In the genomic region with DNA sequence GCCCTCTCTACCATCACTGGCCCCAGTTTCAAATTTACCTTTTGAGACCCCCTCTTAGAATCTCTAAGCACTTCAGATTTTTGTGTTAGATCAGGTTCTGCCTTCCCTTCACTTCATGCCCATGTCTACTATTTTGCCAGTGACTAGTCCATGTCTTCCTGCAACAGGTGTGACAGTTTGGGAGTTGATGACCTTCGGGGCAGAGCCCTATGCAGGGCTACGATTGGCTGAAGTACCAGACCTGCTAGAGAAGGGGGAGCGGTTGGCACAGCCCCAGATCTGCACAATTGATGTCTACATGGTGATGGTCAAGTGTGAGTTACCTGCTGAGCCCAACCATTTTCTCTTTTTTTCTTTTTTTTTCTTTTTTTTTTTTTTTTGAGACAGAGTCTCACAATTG, we compare ENCODE assay signal across 21 cellular contexts. TPM values are rescaled to one million over a fixed set of nuclear protein-coding genes. Genes with fewer than 3 reads are reported as not detected.
"Had no signal": no experiment of that assay in that cellular context is flagged by ENCODE, and none has a peak within 500 bp of the region (broad histone marks: within the 10 kb centered on the region; RNA-seq: fewer than 3 reads in every experiment).

No MANE protein-coding gene starts in this region.

- ATAC-seq: Panc1, PC-3, SK-N-SH treated with all-trans-retinoic acid at 6 μM for 48 hours had no signal

- DNase-seq: KBM-7; MV-4-11; NCI-H1048; NCI-H1105; NCI-H1436 treated with DMSO at 0.1 percent for 48 hours; NCI-H1694; NCI-H187 treated with DMSO at 0.1 percent for 48 hours; NCI-H2029 treated with DMSO at 0.1 percent for 48 hours; NCI-H2171 treated with DMSO at 0.1 percent for 48 hours; NCI-H446 treated with DMSO at 0.1 percent for 48 hours; NCI-H510A treated with DMSO at 0.1 percent for 48 hours; NCI-H526; NCI-H748 treated with DMSO at 0.1 percent for 48 hours; NK-92 treated with Interleukin-12 subunit alpha and Interleukin-12 subunit beta, amount 100 ng/mL, for 24 hours; PC-3; SHP77 had no signal

- H3K27ac ChIP-seq: HL-60, RWPE1 had no signal

RNA-seq across cellular contexts. Expression of a gene that starts 18.6 kb away (rescaled TPM):
- total RNA-seq: OCI-LY7 had no signal
